ENCODE assay signal across 3 cellular contexts in genomic region chr5:753567-754142, GRCh38. TPM values are rescaled to one million over a fixed set of nuclear protein-coding genes. Genes with fewer than 3 reads are reported as not detected.
"Had no signal": no experiment of that assay in that cellular context is flagged by ENCODE, and none has a peak within 500 bp of the region (broad histone marks: within the 10 kb centered on the region; RNA-seq: fewer than 3 reads in every experiment).

No MANE protein-coding gene starts in this region.

RNA-seq across cellular contexts. Expression of gene ZDHHC11B, which starts 30.9 kb away (rescaled TPM):
- total RNA-seq: activated naive CD4-positive, alpha-beta T cell treated with anti-CD3 and anti-CD28 coated beads for 36 hours; glomerular endothelial cell; myocyte had no signal
